23 cellular contexts compared by ENCODE assay signal in the genomic region with DNA sequence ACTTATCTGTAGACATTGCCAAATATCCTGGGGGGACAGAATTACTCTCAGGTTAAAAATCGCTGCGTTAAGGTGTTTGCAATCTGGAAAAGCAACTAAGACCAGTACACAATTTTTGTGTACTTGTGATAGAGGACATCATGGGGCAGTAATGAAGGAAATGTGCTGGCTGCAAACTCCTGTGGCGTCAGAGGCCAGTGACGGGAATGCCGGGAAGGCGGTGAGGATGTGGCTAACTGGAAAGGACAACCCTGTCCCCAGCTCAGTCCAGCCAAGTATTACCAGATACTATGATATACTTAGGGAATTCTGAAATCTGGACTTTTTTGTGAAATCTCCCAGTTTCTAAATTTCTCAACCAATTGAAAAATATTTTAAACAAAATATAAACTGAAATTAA.
A peak's percentile ranks its signal among the peaks of the same experiment; 100 is the strongest.
DNase-seq lines count a peak whose midpoint lies in the region; TF ChIP-seq lines count a peak whose summit lies in the region.
"Had no signal": no experiment of that assay in that cellular context is flagged by ENCODE, and none has a peak within 500 bp of the region (broad histone marks: within the 10 kb centered on the region; RNA-seq: fewer than 3 reads in every experiment).

No MANE protein-coding gene starts in this region.

- H3K18ac ChIP-seq in mesendoderm (ENCODE audit: low read length) = no peak overlapping the region

- no peak overlapping the region for H3K4ac ChIP-seq in mesendoderm (ENCODE audit: low read depth, low read length)

- H3K27me3 ChIP-seq in right atrium auricular region = no peaks in the 10 kb centered on the region
- H3K27me3 ChIP-seq in neural progenitor cell = no peaks in the 10 kb centered on the region
- no peaks in the 10 kb centered on the region for H3K27me3 ChIP-seq in mesendoderm (ENCODE audit: insufficient read depth, low read length, poor library complexity)
- H3K27me3 ChIP-seq: BE2C; BLaER1 treated with 17β-estradiol and CSF1 and Interleukin-3, amounts not matched to agents 10 nM and 100 nM had no signal

- H3K4me2 ChIP-seq in neural progenitor cell (no peak overlapping the region), mesendoderm (ENCODE audit: low read length) (no peak overlapping the region)
- H3K4me2 ChIP-seq: A549, GM23338 had no signal

- H3K4me3 Mint-ChIP-seq in neural progenitor cell = no peak overlapping the region
- H3K4me3 Mint-ChIP-seq: CD14-positive monocyte; CD4-positive, alpha-beta T cell; CD8-positive, alpha-beta memory T cell; GM23338; H9 had no signal

- DNase-seq in right atrium auricular region (ENCODE audit: low spot score) = peak; percentile 56
- no peak for DNase-seq in cardiac septum (ENCODE audit: low spot score)
- DNase-seq in neural progenitor cell (ENCODE audit: low spot score) = peak; percentile 0
- peak; percentile 44 for DNase-seq in posterior vena cava (ENCODE audit: low spot score)
- DNase-seq in RPMI8226 = no peak
- DNase-seq in mesendoderm = no peak
- DNase-seq in NCI-H1417 (lab: John Stamatoyannopoulos, UW) = no peak
- DNase-seq: 8988T; ACHN; AML-193; BE2C; CD4-positive, alpha-beta T cell; CD8-positive, alpha-beta memory T cell; DMS 273 treated with DMSO at 0.1 percent for 48 hours; DMS79; EL; GDM1; H9 had no signal

- H3K9ac ChIP-seq in neural progenitor cell = no peak overlapping the region
- H3K9ac ChIP-seq in mesendoderm (ENCODE audit: low read length) = no peak overlapping the region
- H3K9ac ChIP-seq: BLaER1 treated with 17β-estradiol and CSF1 and Interleukin-3, amounts not matched to agents 10 nM and 100 nM had no signal

- H4K5ac ChIP-seq in mesendoderm (ENCODE audit: low read length) = no peak overlapping the region

- no peak overlapping the region for H3K56ac ChIP-seq in mesendoderm (ENCODE audit: low read length)

- no peaks in the 10 kb centered on the region for H3K4me1 ChIP-seq in right atrium auricular region
- H3K4me1 ChIP-seq in neural progenitor cell = no peaks in the 10 kb centered on the region
- H3K4me1 ChIP-seq in mesendoderm (ENCODE audit: control insufficient read depth, low read depth, low read length) = no peaks in the 10 kb centered on the region
- H3K4me1 ChIP-seq: A549, BE2C had no signal

- H2AFZ ChIP-seq in neural progenitor cell (replicated peaks) = no peak overlapping the region
- H2AFZ ChIP-seq: GM23338 had no signal

- H3K36me3 Mint-ChIP-seq in neural progenitor cell = no peaks in the 10 kb centered on the region
- H3K36me3 Mint-ChIP-seq: CD14-positive monocyte had no signal

- H2BK5ac ChIP-seq in mesendoderm (ENCODE audit: low read length) = no peak overlapping the region

- no peak overlapping the region for H3K27ac Mint-ChIP-seq in neural progenitor cell
- H3K27ac Mint-ChIP-seq: CD14-positive monocyte; CD4-positive, alpha-beta T cell; CD8-positive, alpha-beta memory T cell; GM23338; H9 had no signal

- H3K79me1 ChIP-seq in mesendoderm (ENCODE audit: low read length) = no peaks in the 10 kb centered on the region

- no peak overlapping the region for H3K23ac ChIP-seq in mesendoderm (ENCODE audit: low read length)

- H3K9me3 ChIP-seq in right atrium auricular region (peaks cover 0 to 13% of the 10 kb centered on the region in 2 donors), neural progenitor cell (ENCODE audit: low read depth) (peaks cover 10% of the 10 kb centered on the region)
- H3K9me3 ChIP-seq: BE2C had no signal

- no peak overlapping the region for H2BK120ac ChIP-seq in mesendoderm (ENCODE audit: low read depth, low read length)

- no peaks in the 10 kb centered on the region for H3K4me1 Mint-ChIP-seq in neural progenitor cell
- H3K4me1 Mint-ChIP-seq: CD8-positive, alpha-beta memory T cell; GM23338; H9 had no signal

- H2BK15ac ChIP-seq in mesendoderm (replicated peaks; ENCODE audit: low read depth) = no peak overlapping the region

- H3K79me2 ChIP-seq in neural progenitor cell (ENCODE audit: low read depth) (no peaks in the 10 kb centered on the region), mesendoderm (ENCODE audit: control insufficient read depth, insufficient read depth, low read length) (no peaks in the 10 kb centered on the region)

- intact Hi-C loops in cardiac septum (cut with DNase I) = no loop called here
- intact Hi-C loops in posterior vena cava (cut with DNase I) = no loop called here

- H4K8ac ChIP-seq in mesendoderm (ENCODE audit: low read depth, low read length) = no peak overlapping the region

- peaks cover 3% of the 10 kb centered on the region for H3K27me3 Mint-ChIP-seq in neural progenitor cell (ENCODE audit: insufficient read depth, low read depth)

- H3K36me3 ChIP-seq in right atrium auricular region (no peaks in the 10 kb centered on the region), neural progenitor cell (no peaks in the 10 kb centered on the region), mesendoderm (ENCODE audit: control insufficient read depth, insufficient read depth, low read length) (no peaks in the 10 kb centered on the region)
- H3K36me3 ChIP-seq: BE2C; BLaER1 treated with 17β-estradiol and CSF1 and Interleukin-3, amounts not matched to agents 10 nM and 100 nM had no signal

- TF ChIP-seq CTCF in right atrium auricular region (IDR thresholded peaks at IDR 0.05) = no peak
- no peak for TF ChIP-seq CTCF in neural progenitor cell (IDR thresholded peaks at IDR 0.05)

- no peak overlapping the region for H3K27ac ChIP-seq in right atrium auricular region
- H3K27ac ChIP-seq in neural progenitor cell = no peak overlapping the region
- no peak overlapping the region for H3K27ac ChIP-seq in mesendoderm (ENCODE audit: low read depth, low read length)
- H3K27ac ChIP-seq: A549 had no signal

- no peaks in the 10 kb centered on the region for H4K20me1 ChIP-seq in neural progenitor cell (ENCODE audit: low read depth)
- H4K20me1 ChIP-seq: BLaER1 treated with 17β-estradiol and CSF1 and Interleukin-3, amounts not matched to agents 10 nM and 100 nM had no signal

- no peak overlapping the region for H2AK5ac ChIP-seq in mesendoderm (ENCODE audit: low read length)

- no CpG with 5 or more reads among the region's 6 CpGs for WGBS in mesendoderm (ENCODE audit: extremely low coverage, insufficient coverage, low lambda C conversion rate)

- H3K4me3 ChIP-seq in right atrium auricular region = no peak overlapping the region
- H3K4me3 ChIP-seq in neural progenitor cell = no peak overlapping the region
- H3K4me3 ChIP-seq in mesendoderm (ENCODE audit: low read length) = no peak overlapping the region
- H3K4me3 ChIP-seq: A549; BLaER1 treated with 17β-estradiol and CSF1 and Interleukin-3, amounts not matched to agents 10 nM and 100 nM; GM12878; GM23338 had no signal

- no peaks in the 10 kb centered on the region for H3F3A ChIP-seq in neural progenitor cell (ENCODE audit: low read depth)

- peaks cover 9% of the 10 kb centered on the region for H3K9me3 Mint-ChIP-seq in neural progenitor cell

Comparison
In these comparisons a context has a peak if more than half of its experiments do, and no peak if none do; other contexts are left out.
1. DNase-seq: peak in right atrium auricular region (single experiment), neural progenitor cell (single experiment) and posterior vena cava (single experiment); none in cardiac septum (single experiment), RPMI8226 (single experiment), mesendoderm (single experiment) and NCI-H1417 (0 of 3).